Comparison of ENCODE assay signal across 19 cellular contexts in genomic region chr20:63100401-63100925, GRCh38.
DNase-seq lines count a peak whose midpoint lies in the region; ATAC-seq and TF ChIP-seq lines count a peak whose summit lies in the region.
"Had no signal": no experiment of that assay in that cellular context is flagged by ENCODE, and none has a peak within 500 bp of the region (broad histone marks: within the 10 kb centered on the region; RNA-seq: fewer than 3 reads in every experiment).

No MANE protein-coding gene starts in this region.

- no peaks in the 10 kb centered on the region for H3K4me1 ChIP-seq in lower lobe of right lung
- H3K4me1 ChIP-seq: HAP-1 had no signal

- intact Hi-C loops in left cardiac atrium (cut with DNase I) (no loop called here), cardiac septum (cut with DNase I) (no loop called here), lower lobe of right lung (cut with DNase I) (no loop called here)

- H3K36me3 ChIP-seq in WERI-Rb-1: no peaks in the 10 kb centered on the region
- H3K36me3 ChIP-seq in lower lobe of right lung: no peaks in the 10 kb centered on the region
- H3K36me3 ChIP-seq: HAP-1 had no signal

- H3K27ac ChIP-seq in WERI-Rb-1: no peak overlapping the region
- H3K27ac ChIP-seq in lower lobe of right lung: no peak overlapping the region
- H3K27ac ChIP-seq: PC-9 had no signal

- H3K9me3 ChIP-seq in WERI-Rb-1 (ENCODE audit: severe bottlenecking) (no peaks in the 10 kb centered on the region), lower lobe of right lung (no peaks in the 10 kb centered on the region)
- H3K9me3 ChIP-seq: HAP-1 had no signal

- H3K27me3 ChIP-seq in WERI-Rb-1 (ENCODE audit: insufficient read depth, low read depth, severe bottlenecking): no peaks in the 10 kb centered on the region
- H3K27me3 ChIP-seq in lower lobe of right lung (ENCODE audit: low read depth): peaks cover 43% of the 10 kb centered on the region

- ATAC-seq in left cardiac atrium: no peak
- ATAC-seq in lower lobe of right lung: no peak
- ATAC-seq in GM19463 (IDR thresholded peaks at IDR 0.05; ENCODE audit: unreplicated experiment): no peak

- H3K4me3 ChIP-seq in WERI-Rb-1 (ENCODE audit: low read depth, low read length): no peak overlapping the region
- H3K4me3 ChIP-seq in lower lobe of right lung: no peak overlapping the region
- H3K4me3 ChIP-seq: HAP-1, lung, PC-9 had no signal

- no peak for TF ChIP-seq CTCF in WERI-Rb-1 (IDR thresholded peaks at IDR 0.05; ENCODE audit: low read depth, low read length)
- no peak for TF ChIP-seq CTCF in lower lobe of right lung (IDR thresholded peaks at IDR 0.05)

- peak; percentile 12 for DNase-seq in left cardiac atrium
- DNase-seq in cardiac septum (ENCODE audit: low spot score): no peak
- peak; percentile 2 for DNase-seq in WERI-Rb-1
- peak; percentile 25 for DNase-seq in lower lobe of right lung
- peak; percentile 26 for DNase-seq in ureter (ENCODE audit: low spot score)
- DNase-seq in HPDE6-E6E7 (ENCODE audit: extremely low spot score): no peak
- DNase-seq in stimulated activated CD4-positive, alpha-beta T cell treated with anti-CD3 and anti-CD28 coated beads, Interleukin-1b, Interleukin-23, amount 100 ng/mL, for 48 hours: no peak
- DNase-seq: activated CD4-positive, CD25-positive, alpha-beta regulatory T cell; DND-41; Kasumi-1; NCI-H1048; NCI-H1930; NCI-H345; occipital lobe; PC-9; retina had no signal

Comparison
In these comparisons a context has a peak if more than half of its experiments do, and no peak if none do; other contexts are left out.
1. DNase-seq: peak in left cardiac atrium (single experiment), WERI-Rb-1 (single experiment), lower lobe of right lung (single experiment) and ureter (single experiment); none in cardiac septum (single experiment), HPDE6-E6E7 (single experiment) and stimulated activated CD4-positive, alpha-beta T cell treated with anti-CD3 and anti-CD28 coated beads, Interleukin-1b, Interleukin-23, amount 100 ng/mL, for 48 hours (single experiment).